ENCODE assay signal across 8 cellular contexts in genomic region chr3:183099026-183099837, GRCh38. TPM values are rescaled to one million over a fixed set of nuclear protein-coding genes. Genes with fewer than 3 reads are reported as not detected.
DNase-seq lines count a peak whose midpoint lies in the region; ATAC-seq and TF ChIP-seq lines count a peak whose summit lies in the region.

Gene MCCC1, minus strand, starts transcription at chr3:183099496. Its CDS starts 56 bp downstream, at chr3:183099440.

- no peaks in the 10 kb centered on the region for H3K36me3 ChIP-seq in ovary
- H3K36me3 ChIP-seq in thyroid gland, result no peaks in the 10 kb centered on the region

- intact Hi-C loops in Right ventricle myocardium inferior (cut with DNase I) (loop anchor here (2.0 kb wide), 1 partner anchor 118 kb away; the partner anchor contains the start of gene DCUN1D1), ovary (cut with DNase I) (no loop called here), thyroid gland (cut with DNase I) (no loop called here)

- CTCF ChIA-PET in GM10248 (lab: Yijun Ruan, JAX), result interaction anchor here (2.2 to 5.6 kb wide), 2 partner anchors 14 to 385 kb away, joined by 9 to 69 read pairs; no protein-coding TSS in a partner anchor

- ATAC-seq in HG02623 (IDR thresholded peaks at IDR 0.05; ENCODE audit: unreplicated experiment) (peak; percentile 99), Right ventricle myocardium inferior (peak; percentile 100)

- peak; percentile 7 for TF ChIP-seq EP300 in ovary (IDR thresholded peaks at IDR 0.05)

- H3K27me3 ChIP-seq in ovary (no peaks in the 10 kb centered on the region), thyroid gland (no peaks in the 10 kb centered on the region)

- H3K4me1 ChIP-seq in ovary (ENCODE audit: insufficient read depth), result peaks cover 6% of the 10 kb centered on the region
- peaks cover 5 to 21% of the 10 kb centered on the region in 2 donors for H3K4me1 ChIP-seq in thyroid gland

- TF ChIP-seq CTCF in GM10248 (IDR thresholded peaks at IDR 0.05; ENCODE audit: control extremely low read depth, extremely low read depth, low read depth, missing control alignments) (no peak), ovary (IDR thresholded peaks at IDR 0.05) (no peak), thyroid gland (IDR thresholded peaks at IDR 0.05) (peak in 1 of 6 experiments; percentile 22)

- no peaks in the 10 kb centered on the region for H3K9me3 ChIP-seq in ovary
- H3K9me3 ChIP-seq in thyroid gland, result no peaks in the 10 kb centered on the region

- DNase-seq in GM10248 (ENCODE audit: extremely low spot score), result peak; percentile 98
- DNase-seq in NCI-H1105 (lab: John Stamatoyannopoulos, UW), result peak; percentile 100
- peak; percentile 98 to 99 for DNase-seq in SW 1271 (lab: John Stamatoyannopoulos, UW)
- DNase-seq in activated naive CD8-positive, alpha-beta T cell treated with anti-CD3 and anti-CD28 coated beads, Interleukin-2, amount 50 U/mL, for 16 hours (ENCODE audit: low read depth, low spot score), result peak; percentile 94
- peak; percentile 98 for DNase-seq in Right ventricle myocardium inferior (ENCODE audit: missing footprints)
- DNase-seq in ovary, result peak; percentile 96 to 98 (median 97)
- DNase-seq in thyroid gland, result peak; percentile 99

- H3K27ac ChIP-seq in ovary (peak within 1 kb of the TSS; percentile 37 to 81), thyroid gland (peak within 1 kb of the TSS; percentile 65 to 94 (median 90))

- WGBS in ovary, 3 donors, result 0 to 1% (median 1%) methylated on average over 60 of the region's 60 CpGs
- 0 to 1% methylated on average over 25 to 44 of the region's 60 CpGs for WGBS in thyroid gland, 2 donors

- POLR2A ChIA-PET in GM10248 (lab: Yijun Ruan, JAX), result no interaction called here

- H3K4me3 ChIP-seq in ovary (peak within 1 kb of the TSS; percentile 92), thyroid gland (replicated peaks in 1 of 3) (peak within 1 kb of the TSS; percentile 41 to 97 (median 77))

- TF ChIP-seq POLR2A in ovary (IDR thresholded peaks at IDR 0.05) (peak; percentile 74), thyroid gland (IDR thresholded peaks at IDR 0.05) (peak in 1 of 2 donors; percentile 90)

RNA-seq across cellular contexts. Expression of gene MCCC1, which starts in this region (rescaled TPM):
- 50.6 TPM for total RNA-seq in Right ventricle myocardium inferior
- total RNA-seq in ovary, result 10 to 100 TPM; 21.7 to 31.4 (median 24.0) TPM
- polyA plus RNA-seq in ovary, result 10 to 100 TPM; 29.6 to 32.8 TPM
- 10 to 100 TPM; 32.9 to 59.6 (median 46.3) TPM for total RNA-seq in thyroid gland

Comparison
In these comparisons a context has a peak if more than half of its experiments do, and no peak if none do; other contexts are left out.
1. Peak in every context shown above with its lines: DNase-seq, ATAC-seq, H3K4me3 ChIP-seq and H3K27ac ChIP-seq.